In the genomic region with DNA sequence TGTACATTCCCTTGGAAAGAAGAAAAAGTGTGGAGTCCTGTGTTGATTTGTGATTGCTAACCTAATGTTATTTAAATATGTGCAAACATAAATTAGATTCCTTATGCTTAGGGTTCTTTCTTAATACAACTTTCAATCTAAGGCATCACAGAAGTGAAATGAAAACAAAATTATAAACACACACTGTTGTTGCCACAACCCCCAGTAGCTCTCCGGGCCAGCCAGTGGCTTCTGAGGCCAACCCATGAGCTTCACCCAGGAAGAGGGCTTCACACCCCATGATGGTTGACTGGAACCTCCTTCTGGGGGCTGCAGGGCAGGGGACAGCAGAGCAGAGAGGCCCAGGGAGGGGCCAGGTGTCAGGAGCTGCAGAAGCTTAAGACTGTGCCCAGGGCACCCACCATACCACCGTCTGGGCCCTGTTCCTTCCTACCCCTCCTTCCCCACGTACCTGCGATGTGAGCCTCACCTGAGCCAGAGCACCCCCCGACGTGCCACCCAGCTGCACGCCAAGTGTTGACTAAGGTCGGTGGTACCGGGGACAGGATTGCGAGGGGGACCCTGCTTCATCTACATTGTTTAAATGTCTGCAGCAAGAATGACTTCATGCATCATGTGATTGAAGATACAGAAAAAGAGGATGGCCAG, we compare ENCODE assay signal across 25 cellular contexts.
"Had no signal": no experiment of that assay in that cellular context is flagged by ENCODE, and none has a peak within 500 bp of the region (broad histone marks: within the 10 kb centered on the region; RNA-seq: fewer than 3 reads in every experiment).

No MANE protein-coding gene starts in this region.

- H3K4me1 ChIP-seq: left lung, lower lobe of right lung, neural progenitor cell, right atrium auricular region, right lobe of liver, suprapubic skin, tibial artery, vagina had no signal

- H3K27ac Mint-ChIP-seq: nephron progenitor cell; neural progenitor cell; progenitor cell of endocrine pancreas; stimulated activated effector memory CD8-positive, alpha-beta T cell treated with anti-CD3 and anti-CD28 coated beads, Interleukin-12 subunit alpha, Interleukin-12 subunit beta, amount 100 ng/mL, for 72 hours; stimulated activated naive CD8-positive, alpha-beta T cell treated with anti-CD3 and anti-CD28 coated beads, Interleukin-15, Interleukin-2, amounts not matched to agents 100 ng/mL and 50 ng/mL, for 24 hours had no signal

- H3K36me3 Mint-ChIP-seq: neural progenitor cell; stimulated activated effector memory CD8-positive, alpha-beta T cell treated with anti-CD3 and anti-CD28 coated beads, Interleukin-12 subunit alpha, Interleukin-12 subunit beta, amount 100 ng/mL, for 72 hours had no signal

- H3K27ac ChIP-seq: left lung, lower lobe of right lung, neural progenitor cell, neutrophil, ovary, right atrium auricular region, right lobe of liver, suprapubic skin, thoracic aorta, tibial artery, vagina had no signal

- DNase-seq: hippocampal formation; kidney; left colon; lower lobe of right lung; mammary epithelial cell; mesenchymal stem cell; naive thymus-derived CD8-positive, alpha-beta T cell; nephron progenitor cell; occipital lobe; ovary; right lobe of liver; stimulated activated CD4-positive, alpha-beta T cell treated with anti-CD3 and anti-CD28 coated beads, Interleukin-4, amount 100 ng/mL, for 24 hours; stimulated activated naive CD4-positive, alpha-beta T cell; tibial artery; trophoblast cell had no signal

- H3K4me3 ChIP-seq: left lung, lower lobe of right lung, neural progenitor cell, ovary, right atrium auricular region, right lobe of liver, suprapubic skin, thoracic aorta, tibial artery, vagina had no signal

- ATAC-seq: left colon; left lung; naive thymus-derived CD8-positive, alpha-beta T cell; right lobe of liver; stimulated activated effector memory CD8-positive, alpha-beta T cell treated with anti-CD3 and anti-CD28 coated beads, Interleukin-12 subunit alpha, Interleukin-12 subunit beta, amount 100 ng/mL, for 72 hours had no signal

- H3K9me3 ChIP-seq: lower lobe of right lung, neutrophil, ovary, right atrium auricular region, right lobe of liver, thoracic aorta, vagina had no signal

- H3K4me3 Mint-ChIP-seq: naive thymus-derived CD8-positive, alpha-beta T cell; nephron progenitor cell; neural progenitor cell; stimulated activated effector memory CD8-positive, alpha-beta T cell treated with anti-CD3 and anti-CD28 coated beads, Interleukin-12 subunit alpha, Interleukin-12 subunit beta, amount 100 ng/mL, for 72 hours; stimulated activated naive CD8-positive, alpha-beta T cell treated with anti-CD3 and anti-CD28 coated beads, Interleukin-15, Interleukin-2, amounts not matched to agents 100 ng/mL and 50 ng/mL, for 24 hours had no signal

- H3K27me3 ChIP-seq: left lung, neural progenitor cell, ovary, right atrium auricular region, right lobe of liver, vagina had no signal

- H3K4me1 Mint-ChIP-seq: stimulated activated effector memory CD8-positive, alpha-beta T cell treated with anti-CD3 and anti-CD28 coated beads, Interleukin-12 subunit alpha, Interleukin-12 subunit beta, amount 100 ng/mL, for 72 hours had no signal

- H3K9ac ChIP-seq: neural progenitor cell had no signal

- H3K36me3 ChIP-seq: left lung, lower lobe of right lung, neural progenitor cell, neutrophil, ovary, right atrium auricular region, right lobe of liver, suprapubic skin, thoracic aorta, tibial artery, vagina had no signal
